In genomic region chr1:108568589-108568988, GRCh38 we compare ENCODE assay signal across 21 cellular contexts.
"Had no signal": no experiment of that assay in that cellular context is flagged by ENCODE, and none has a peak within 500 bp of the region (broad histone marks: within the 10 kb centered on the region; RNA-seq: fewer than 3 reads in every experiment).

No MANE protein-coding gene starts in this region.

- H3K36me3 Mint-ChIP-seq: stimulated activated effector memory CD8-positive, alpha-beta T cell treated with anti-CD3 and anti-CD28 coated beads, Interleukin-12 subunit alpha, Interleukin-12 subunit beta, amount 100 ng/mL, for 72 hours; type B pancreatic cell had no signal

- H3K4me1 ChIP-seq: pancreas, psoas muscle, uterus had no signal

- H3K27me3 ChIP-seq: hepatocyte, pancreas, suprapubic skin, tibial artery, uterus had no signal

- H3K27ac ChIP-seq: hepatocyte, lower lobe of right lung, pancreas, psoas muscle, skin epidermis, suprapubic skin, thoracic aorta, tibial artery, uterus had no signal

- H3K9me3 Mint-ChIP-seq: stimulated activated effector memory CD8-positive, alpha-beta T cell treated with anti-CD3 and anti-CD28 coated beads, Interleukin-12 subunit alpha, Interleukin-12 subunit beta, amount 100 ng/mL, for 72 hours; stimulated activated naive CD8-positive, alpha-beta T cell treated with anti-CD3 and anti-CD28 coated beads, Interleukin-15, Interleukin-2, amounts not matched to agents 100 ng/mL and 50 ng/mL, for 24 hours had no signal

- H3K4me3 ChIP-seq: hepatocyte, lower lobe of right lung, pancreas, psoas muscle, skin epidermis, suprapubic skin, thoracic aorta, tibial artery, uterus had no signal

- H3K27ac Mint-ChIP-seq: stimulated activated effector memory CD8-positive, alpha-beta T cell treated with anti-CD3 and anti-CD28 coated beads, Interleukin-12 subunit alpha, Interleukin-12 subunit beta, amount 100 ng/mL, for 72 hours; stimulated activated naive CD8-positive, alpha-beta T cell treated with anti-CD3 and anti-CD28 coated beads, Interleukin-15, Interleukin-2, amounts not matched to agents 100 ng/mL and 50 ng/mL, for 24 hours; type B pancreatic cell had no signal

- H3K9me3 ChIP-seq: lower lobe of right lung, pancreas, psoas muscle, suprapubic skin, thoracic aorta, tibial artery, uterus had no signal

- H3K4me2 ChIP-seq: hepatocyte had no signal

- H3K36me3 ChIP-seq: lower lobe of right lung, pancreas, suprapubic skin, thoracic aorta, tibial artery, uterus had no signal

- H2AFZ ChIP-seq: hepatocyte had no signal

- H3K27me3 Mint-ChIP-seq: naive thymus-derived CD8-positive, alpha-beta T cell; stimulated activated naive CD8-positive, alpha-beta T cell treated with anti-CD3 and anti-CD28 coated beads, Interleukin-15, Interleukin-2, amounts not matched to agents 100 ng/mL and 50 ng/mL, for 24 hours; type B pancreatic cell had no signal

- H3K4me3 Mint-ChIP-seq: naive thymus-derived CD8-positive, alpha-beta T cell; stimulated activated effector memory CD8-positive, alpha-beta T cell treated with anti-CD3 and anti-CD28 coated beads, Interleukin-12 subunit alpha, Interleukin-12 subunit beta, amount 100 ng/mL, for 72 hours; stimulated activated naive CD8-positive, alpha-beta T cell treated with anti-CD3 and anti-CD28 coated beads, Interleukin-15, Interleukin-2, amounts not matched to agents 100 ng/mL and 50 ng/mL, for 24 hours; type B pancreatic cell had no signal

- DNase-seq: head of caudate nucleus; lower lobe of right lung; mammary epithelial cell; mesenchymal stem cell; naive thymus-derived CD8-positive, alpha-beta T cell; nucleus accumbens; pancreas; posterior cingulate gyrus; psoas muscle; stimulated activated CD4-positive, alpha-beta T cell treated with anti-CD3 and anti-CD28 coated beads, Interleukin-4, amount 100 ng/mL, for 24 hours; stimulated activated naive CD4-positive, alpha-beta T cell; tibial artery; uterus had no signal

- ATAC-seq: lower lobe of right lung; naive thymus-derived CD8-positive, alpha-beta T cell; pancreas; psoas muscle; sciatic nerve; stimulated activated effector memory CD8-positive, alpha-beta T cell treated with anti-CD3 and anti-CD28 coated beads, Interleukin-12 subunit alpha, Interleukin-12 subunit beta, amount 100 ng/mL, for 72 hours had no signal
